Comparison of ENCODE assay signal across 26 cellular contexts in genomic region chr5:169080352-169080938, GRCh38.
DNase-seq lines count a peak whose midpoint lies in the region; ATAC-seq and TF ChIP-seq lines count a peak whose summit lies in the region.
"Had no signal": no experiment of that assay in that cellular context is flagged by ENCODE, and none has a peak within 500 bp of the region (broad histone marks: within the 10 kb centered on the region; RNA-seq: fewer than 3 reads in every experiment).

No MANE protein-coding gene starts in this region.

- H3K23ac ChIP-seq in trophoblast cell (ENCODE audit: low read length): no peak overlapping the region

- no peak overlapping the region for H4K12ac ChIP-seq in trophoblast cell (ENCODE audit: low read depth, low read length)

- peaks cover 15 to 17% of the 10 kb centered on the region in 2 experiments for H3K4me1 ChIP-seq in trophoblast cell (ENCODE audit: control insufficient read depth in 1 of 2, insufficient read depth in 2 of 2, low read length in 2 of 2)
- H3K4me1 ChIP-seq: gastrocnemius medialis, lower lobe of right lung, right lobe of liver had no signal

- H3K9me3 ChIP-seq in trophoblast cell (ENCODE audit: insufficient read depth, low read depth, low read length): no peaks in the 10 kb centered on the region
- H3K9me3 ChIP-seq: gastrocnemius medialis, lower lobe of right lung, mucosa of descending colon, right lobe of liver, tibial artery had no signal

- peak overlapping the region; percentile 7 for H2BK12ac ChIP-seq in trophoblast cell (ENCODE audit: low read length)

- H2AK5ac ChIP-seq in trophoblast cell (ENCODE audit: low read length): no peak overlapping the region

- TF ChIP-seq CTCF in epithelial cell of esophagus (IDR thresholded peaks at IDR 0.05; ENCODE audit: insufficient read depth, low read depth, low read length, missing control alignments): no peak

- WGBS in trophoblast cell (ENCODE audit: extremely low coverage, insufficient coverage, insufficient read length): no CpG with 5 or more reads among the region's 7 CpGs

- H3K27ac ChIP-seq in trophoblast cell (ENCODE audit: low read depth, low read length): peak overlapping the region; percentile 14
- H3K27ac ChIP-seq: 22Rv1, gastrocnemius medialis, KMS-11, lower lobe of right lung, right lobe of liver, tibial artery had no signal

- no peak overlapping the region for H3K9ac ChIP-seq in trophoblast cell (ENCODE audit: low read length)
- H3K9ac ChIP-seq: KMS-11 had no signal

- H3K27me3 ChIP-seq in trophoblast cell (ENCODE audit: insufficient read depth, low read length): no peaks in the 10 kb centered on the region
- H3K27me3 ChIP-seq: gastrocnemius medialis, right lobe of liver, tibial artery had no signal

- DNase-seq in DMS 273 (lab: John Stamatoyannopoulos, UW; ENCODE audit: unreplicated experiment): peak; percentile 13
- DNase-seq in DMS 273 treated with DMSO at 0.1 percent for 48 hours (lab: John Stamatoyannopoulos, UW): no peak
- DNase-seq in epithelial cell of esophagus (ENCODE audit: low read depth): peak; percentile 33
- DNase-seq in trophoblast cell: no peak
- no peak for DNase-seq in T1000 (lab: John Stamatoyannopoulos, UW)
- no peak for DNase-seq in SKM-1 (lab: John Stamatoyannopoulos, UW; ENCODE audit: unreplicated experiment)
- DNase-seq: activated CD4-positive, alpha-beta T cell treated with anti-CD3 and anti-CD28 coated beads for 36 hours; activated CD8-positive, alpha-beta T cell treated with anti-CD3 and anti-CD28 coated beads, Interleukin-2, amount 10 ng/mL, durations not matched to agents 7 days and 5 days; amniotic stem cell; C1 segment of cervical spinal cord; cerebellar nuclear complex; DMS53; gastrocnemius medialis; lower lobe of right lung; MM.1S; mucosa of descending colon; NCI-H1105 treated with DMSO at 0.1 percent for 48 hours; NCI-H1930; NCI-H226; right lobe of liver; SIG-M5; tibial artery had no signal

- peak overlapping the region; percentile 37 for H4K91ac ChIP-seq in trophoblast cell (ENCODE audit: low read depth, low read length)

- no peak overlapping the region for H2AFZ ChIP-seq in trophoblast cell (ENCODE audit: insufficient read depth, low read length, poor library complexity)

- H3K4me3 ChIP-seq in epithelial cell of esophagus (ENCODE audit: low read length) (no peak overlapping the region), trophoblast cell (ENCODE audit: low read depth, low read length) (no peak overlapping the region)
- H3K4me3 ChIP-seq: gastrocnemius medialis, lower lobe of right lung, mucosa of descending colon, right lobe of liver, tibial artery had no signal

- no peaks in the 10 kb centered on the region for H3K79me1 ChIP-seq in trophoblast cell (ENCODE audit: low read length)

- H4K8ac ChIP-seq in trophoblast cell (ENCODE audit: low read depth, low read length): no peak overlapping the region

- no peak for TF ChIP-seq RAD21 in Ishikawa (IDR thresholded peaks at IDR 0.05; ENCODE audit: low read depth)

- no peak overlapping the region for H3K18ac ChIP-seq in trophoblast cell (ENCODE audit: low read length)

- H2BK5ac ChIP-seq in trophoblast cell (ENCODE audit: low read depth, low read length, poor library complexity): no peak overlapping the region

- no peak overlapping the region for H3K4ac ChIP-seq in trophoblast cell (ENCODE audit: low read depth, low read length)

- H3K14ac ChIP-seq in trophoblast cell (ENCODE audit: low read length): no peak overlapping the region

- no peak for ATAC-seq in GM21737 (IDR thresholded peaks at IDR 0.05; ENCODE audit: unreplicated experiment)
- ATAC-seq: activated CD4-positive, alpha-beta T cell treated with anti-CD3 and anti-CD28 coated beads for 36 hours; activated CD8-positive, alpha-beta T cell treated with anti-CD3 and anti-CD28 coated beads, Interleukin-2, amount 10 ng/mL, durations not matched to agents 7 days and 5 days; gastrocnemius medialis; mucosa of descending colon; right lobe of liver had no signal

- H3K79me2 ChIP-seq in trophoblast cell (ENCODE audit: control insufficient read depth, insufficient read depth, low read length, poor library complexity): no peaks in the 10 kb centered on the region

- H3K36me3 ChIP-seq in trophoblast cell (ENCODE audit: control insufficient read depth in 1 of 2, insufficient read depth in 2 of 2, low read length in 2 of 2): peaks cover 0 to 2% of the 10 kb centered on the region in 2 experiments
- H3K36me3 ChIP-seq: gastrocnemius medialis, lower lobe of right lung, right lobe of liver, tibial artery had no signal

- H3K4me2 ChIP-seq in trophoblast cell (ENCODE audit: low read length): no peak overlapping the region
- H3K4me2 ChIP-seq: KMS-11 had no signal

- no peak overlapping the region for H2BK120ac ChIP-seq in trophoblast cell (ENCODE audit: insufficient read depth, low read length, poor library complexity)

- TF ChIP-seq EP300 in Ishikawa (IDR thresholded peaks at IDR 0.05; ENCODE audit: borderline replicate concordance): no peak

TF ChIP-seq in Ishikawa, 13 proteins besides CTCF, POLR2A, EP300 and RAD21:
- TF ChIP-seq USF1 (IDR thresholded peaks at IDR 0.05) (no peak), MAX (IDR thresholded peaks at IDR 0.05) (peak; percentile 47; the same call in 1 of the 2 replicates), TCF12 (IDR thresholded peaks at IDR 0.05; ENCODE audit: low read depth) (no peak), CEBPB (IDR thresholded peaks at IDR 0.05) (no peak), EGR1 (IDR thresholded peaks at IDR 0.05) (no peak)

Comparison
In these comparisons a context has a peak if more than half of its experiments do, and no peak if none do; other contexts are left out.
1. DNase-seq: peak in DMS 273 (single experiment) and epithelial cell of esophagus (single experiment); none in DMS 273 treated with DMSO at 0.1 percent for 48 hours (single experiment), trophoblast cell (0 of 2), T1000 (single experiment) and SKM-1 (single experiment).